Comparison of ENCODE assay signal across 1 cellular context in the genomic region with DNA sequence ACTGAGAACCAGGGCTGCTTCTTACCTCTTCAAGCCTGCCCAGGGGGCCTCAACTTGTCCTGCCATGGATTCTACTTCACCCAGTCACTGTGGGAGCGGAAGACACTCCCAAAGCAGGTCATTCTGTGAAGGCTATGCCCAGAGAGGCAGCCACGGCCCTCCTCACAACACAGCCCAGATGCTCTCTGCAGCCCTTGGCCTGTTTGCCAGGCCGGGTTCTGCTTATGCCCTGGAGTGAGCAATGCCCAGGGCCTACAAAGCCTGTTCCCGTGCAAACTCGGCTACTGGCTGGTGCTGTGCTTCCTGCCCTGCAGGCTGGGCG.
TF ChIP-seq lines count a peak whose summit lies in the region.

No MANE protein-coding gene starts in this region.

TF ChIP-seq in HepG2, 621 proteins besides CTCF, POLR2A, EP300 and RAD21 (continued from another document):
- TF ChIP-seq NAIF1 (CRISPR knock-in tag; IDR thresholded peaks at IDR 0.05; ENCODE audit: borderline replicate concordance) (no peak), ZNF768 (CRISPR knock-in tag; IDR thresholded peaks at IDR 0.05) (peak; percentile 71; the same call in 1 of the 2 replicates)
- TF ChIP-seq, protein P1, sequence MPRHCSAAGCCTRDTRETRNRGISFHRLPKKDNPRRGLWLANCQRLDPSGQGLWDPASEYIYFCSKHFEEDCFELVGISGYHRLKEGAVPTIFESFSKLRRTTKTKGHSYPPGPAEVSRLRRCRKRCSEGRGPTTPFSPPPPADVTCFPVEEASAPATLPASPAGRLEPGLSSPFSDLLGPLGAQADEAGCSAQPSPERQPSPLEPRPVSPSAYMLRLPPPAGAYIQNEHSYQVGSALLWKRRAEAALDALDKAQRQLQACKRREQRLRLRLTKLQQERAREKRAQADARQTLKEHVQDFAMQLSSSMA (CRISPR knock-in tag; IDR thresholded peaks at IDR 0.05) = no peak
- TF ChIP-seq, protein P2, sequence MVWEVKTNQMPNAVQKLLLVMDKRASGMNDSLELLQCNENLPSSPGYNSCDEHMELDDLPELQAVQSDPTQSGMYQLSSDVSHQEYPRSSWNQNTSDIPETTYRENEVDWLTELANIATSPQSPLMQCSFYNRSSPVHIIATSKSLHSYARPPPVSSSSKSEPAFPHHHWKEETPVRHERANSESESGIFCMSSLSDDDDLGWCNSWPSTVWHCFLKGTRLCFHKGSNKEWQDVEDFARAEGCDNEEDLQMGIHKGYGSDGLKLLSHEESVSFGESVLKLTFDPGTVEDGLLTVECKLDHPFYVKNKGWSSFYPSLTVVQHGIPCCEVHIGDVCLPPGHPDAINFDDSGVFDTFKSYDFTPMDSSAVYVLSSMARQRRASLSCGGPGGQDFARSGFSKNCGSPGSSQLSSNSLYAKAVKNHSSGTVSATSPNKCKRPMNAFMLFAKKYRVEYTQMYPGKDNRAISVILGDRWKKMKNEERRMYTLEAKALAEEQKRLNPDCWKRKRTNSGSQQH (CRISPR knock-in tag; IDR thresholded peaks at IDR 0.05; ENCODE audit: low read depth) = no peak
